Comparison of ENCODE assay signal across 20 cellular contexts in genomic region chr7:128908750-128909385, GRCh38. TPM values are rescaled to one million over a fixed set of nuclear protein-coding genes. Genes with fewer than 3 reads are reported as not detected.
DNase-seq lines count a peak whose midpoint lies in the region; ATAC-seq and TF ChIP-seq lines count a peak whose summit lies in the region.
"Had no signal": no experiment of that assay in that cellular context is flagged by ENCODE, and none has a peak within 500 bp of the region (broad histone marks: within the 10 kb centered on the region; RNA-seq: fewer than 3 reads in every experiment).

No MANE protein-coding gene starts in this region.

- WGBS in psoas muscle, 3 donors, result 86 to 90% (median 88%) methylated on average over 6 of the region's 6 CpGs

- H3K9ac ChIP-seq in NT2/D1 (ENCODE audit: insufficient read length, low read depth), result peak overlapping the region; percentile 64
- no peak overlapping the region for H3K9ac ChIP-seq in iPS-18a (ENCODE audit: low read length)

- H3K4me1 ChIP-seq in NT2/D1 (ENCODE audit: insufficient read depth, insufficient read length) (peaks cover 9% of the 10 kb centered on the region), iPS-18a (ENCODE audit: control insufficient read depth, low read depth, low read length) (peaks cover 23% of the 10 kb centered on the region), psoas muscle (no peaks in the 10 kb centered on the region)

- intact Hi-C loops in posterior vena cava (cut with DNase I) (loop anchor here in 1 of 2 donors (10.0 kb wide), 1 partner anchor 186 kb away; no protein-coding TSS in a partner anchor), psoas muscle (cut with DNase I) (no loop called here)

- no peak overlapping the region for H3K4me3 ChIP-seq in H7 (ENCODE audit: insufficient read depth, low read depth, low read length)
- peak overlapping the region; percentile 68 for H3K4me3 ChIP-seq in NT2/D1 (ENCODE audit: insufficient read length, low read depth)
- H3K4me3 ChIP-seq in iPS-18a (ENCODE audit: low read length), result peak overlapping the region; percentile 72
- H3K4me3 ChIP-seq in psoas muscle, result no peak overlapping the region

- no peak overlapping the region for H3K27ac ChIP-seq in iPS-18a (ENCODE audit: low read length)
- H3K27ac ChIP-seq in psoas muscle, result no peak overlapping the region
- H3K27ac ChIP-seq: HL-60, upper lobe of left lung, VCaP had no signal

- TF ChIP-seq CTCF in psoas muscle (IDR thresholded peaks at IDR 0.05), result no peak

- no peaks in the 10 kb centered on the region for H3K9me3 ChIP-seq in NT2/D1 (ENCODE audit: insufficient read depth, low read length)
- H3K9me3 ChIP-seq in iPS-18a (ENCODE audit: control insufficient read depth, low read depth, low read length), result no peaks in the 10 kb centered on the region
- H3K9me3 ChIP-seq in psoas muscle, result no peaks in the 10 kb centered on the region
- H3K9me3 ChIP-seq: upper lobe of left lung had no signal

- peaks cover 11% of the 10 kb centered on the region for H3K27me3 ChIP-seq in H7 (ENCODE audit: control insufficient read depth, insufficient read depth, low read length)
- no peaks in the 10 kb centered on the region for H3K27me3 ChIP-seq in NT2/D1 (ENCODE audit: insufficient read depth, insufficient read length)
- peaks cover 24% of the 10 kb centered on the region for H3K27me3 ChIP-seq in iPS-18a (ENCODE audit: control insufficient read depth, insufficient read depth, low read length)
- H3K27me3 ChIP-seq in psoas muscle (ENCODE audit: insufficient read depth in 3 of 3, low read length in 2 of 3), result peaks cover 0 to 55% (median 21%) of the 10 kb centered on the region in 3 donors

- H3K36me3 ChIP-seq in H7 (replicated peaks; ENCODE audit: control insufficient read depth, insufficient read depth, low read length), result no peaks in the 10 kb centered on the region
- peaks cover 14% of the 10 kb centered on the region for H3K36me3 ChIP-seq in NT2/D1 (ENCODE audit: insufficient read depth, insufficient read length, low read length)
- H3K36me3 ChIP-seq in iPS-18a (ENCODE audit: control insufficient read depth, low read depth, low read length), result no peaks in the 10 kb centered on the region
- no peaks in the 10 kb centered on the region for H3K36me3 ChIP-seq in psoas muscle (ENCODE audit: insufficient read depth in 1 of 2, low read depth in 1 of 2)
- H3K36me3 ChIP-seq: upper lobe of left lung had no signal

- DNase-seq in H7, result peak; percentile 55
- no peak for DNase-seq in NT2/D1 (ENCODE audit: low read depth, low spot score)
- DNase-seq in posterior vena cava (ENCODE audit: low spot score), result peak; percentile 38
- no peak for DNase-seq in psoas muscle
- no peak for DNase-seq in amniotic stem cell (lab: John Stamatoyannopoulos, UW)
- DNase-seq: activated CD4-positive, alpha-beta T cell treated with anti-CD3 and anti-CD28 coated beads, Interleukin-2, amount 50 U/mL, for 48 hours; activated gamma-delta T cell treated with Interleukin-2 at 50 U/mL for 16 hours; activated T-cell treated with anti-CD3 and anti-CD28 coated beads for 4 hours; MM.1S; OCI-M1; SIG-M5; stimulated activated CD4-positive, alpha-beta T cell treated with anti-CD3 and anti-CD28 coated beads, Interleukin-12 subunit alpha, Interleukin-12 subunit beta, amount 100 ng/mL, for 4 hours; upper lobe of left lung had no signal

- ATAC-seq in psoas muscle, result no peak
- ATAC-seq in HG03280 (IDR thresholded peaks at IDR 0.05; ENCODE audit: unreplicated experiment), result no peak
- ATAC-seq: naive thymus-derived CD8-positive, alpha-beta T cell; T-helper 17 cell had no signal

RNA-seq across cellular contexts. Expression of gene KCP, which starts 1.6 kb away (rescaled TPM):
- 2.5 and 3.4 TPM in 2 replicates for total RNA-seq in H7 (2014; rRNA removed; shearing (Covaris generic))
- total RNA-seq in posterior vena cava (1 to 10 TPM in 1 of 2 donors, under 1 TPM in 1; 0.95 to 1.3 TPM), psoas muscle (under 1 TPM; 0.08 to 0.34 (median 0.23) TPM)
- under 1 TPM; 0.03 to 0.16 (median 0.12) TPM for polyA plus RNA-seq in psoas muscle
- total RNA-seq: endothelial cell of umbilical vein had no signal
- polyA plus RNA-seq: endothelial cell of umbilical vein; naive thymus-derived CD8-positive, alpha-beta T cell had no signal

RNA-seq across cellular contexts. Expression of gene IRF5, which starts 28.9 kb away (rescaled TPM):
- 0.48 and 0.62 TPM in 2 replicates for total RNA-seq in H7 (2014; rRNA removed; shearing (Covaris generic))
- total RNA-seq in posterior vena cava (10 to 100 TPM in 1 of 2 donors, 1 to 10 TPM in 1; 5.8 to 10.3 TPM), psoas muscle (1 to 10 TPM; 1.2 to 1.6 (median 1.3) TPM)
- polyA plus RNA-seq in psoas muscle, result under 1 TPM; 0.44 to 0.80 (median 0.78) TPM

RNA-seq across cellular contexts. Expression of gene ATP6V1F, which starts 46.2 kb away (rescaled TPM):
- total RNA-seq in H7 (2014; rRNA removed; shearing (Covaris generic)), result 93.5 and 120 TPM in 2 replicates
- total RNA-seq in posterior vena cava (100 to 1,000 TPM; 106 to 115 TPM), psoas muscle (100 to 1,000 TPM; 103 to 210 (median 131) TPM)
- polyA plus RNA-seq in psoas muscle, result 100 to 1,000 TPM; 141 to 156 (median 143) TPM

Comparison
In these comparisons a context has a peak if more than half of its experiments do, and no peak if none do; other contexts are left out.
1. DNase-seq: peak in H7 (single experiment) and posterior vena cava (single experiment); none in NT2/D1 (single experiment), psoas muscle (0 of 2) and amniotic stem cell (single experiment).
2. H3K4me3 ChIP-seq: peak in NT2/D1 (single experiment) and iPS-18a (single experiment); none in H7 (single experiment) and psoas muscle (single experiment).